ENCODE assay signal across 1 cellular context in the genomic region with DNA sequence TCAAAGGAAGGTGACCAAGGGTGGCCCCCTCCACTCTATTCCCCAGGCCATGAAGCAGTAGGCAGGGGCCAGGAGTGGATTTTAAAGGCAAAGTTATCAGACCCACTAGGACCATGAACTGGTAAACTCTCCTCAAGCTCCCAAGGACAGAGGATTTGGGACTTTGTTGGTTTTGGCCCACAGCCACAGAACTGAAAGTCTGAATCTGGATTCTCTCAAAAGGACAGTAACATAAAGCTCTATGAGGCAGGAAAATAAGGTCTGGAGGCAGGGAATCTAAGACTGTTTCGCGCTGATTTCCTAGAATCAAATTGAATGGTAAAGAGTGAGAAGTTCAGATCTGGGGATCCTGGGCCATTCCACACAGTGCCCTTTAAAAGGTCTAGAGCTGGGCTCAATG.
TF ChIP-seq lines count a peak whose summit lies in the region.
"Not testable (repeated sequence)": the region's sequence is repeated elsewhere in the genome, so short reads cannot be mapped to it uniquely, and the experiment has no call there.

No MANE protein-coding gene starts in this region.

TF ChIP-seq in HepG2, 621 proteins besides CTCF, POLR2A, EP300 and RAD21 (continued from another document):
- TF ChIP-seq AHDC1 (CRISPR knock-in tag; IDR thresholded peaks at IDR 0.05; ENCODE audit: borderline replicate concordance): peak; percentile 30; the same call in 1 of the 2 replicates
- TF ChIP-seq ARID5B (CRISPR knock-in tag; IDR thresholded peaks at IDR 0.05): peak; percentile 38; the same call in 1 of the 2 replicates
- TF ChIP-seq SOX13 (IDR thresholded peaks at IDR 0.05): not testable (repeated sequence)
- 0 out of 4 replicates have a peak, but pooled peaks of 1 of the 2 experiments have one; percentile 13 for TF ChIP-seq SOX13 (CRISPR knock-in tag; conservative IDR thresholded peaks at IDR 0.05 in 1 of 2, IDR thresholded peaks at IDR 0.05 in 1 of 2)
TF ChIP-seq in HepG2: peak in this region for 7; not testable (repeated sequence) for 614.
